8 cellular contexts compared by ENCODE assay signal in genomic region chr18:10213526-10213925, GRCh38.
A peak's percentile ranks its signal among the peaks of the same experiment; 100 is the strongest.
DNase-seq lines count a peak whose midpoint lies in the region; ATAC-seq, FAIRE-seq and TF ChIP-seq lines count a peak whose summit lies in the region.

No MANE protein-coding gene starts in this region.

- H3K9me3 Mint-ChIP-seq in activated T-helper 1 cell treated with anti-CD3 and anti-CD28 coated beads, Interleukin-12 subunit alpha, Interleukin-12 subunit beta, Interleukin-2, Interleukin-4 antibody, amounts not matched to agents 30 ng/mL and 10 ng/mL and 1 ng/mL, durations not matched to agents 14 hours and 24 hours and 36 hours = peaks cover 10% of the 10 kb centered on the region

- no peaks in the 10 kb centered on the region for H3K79me2 ChIP-seq in DOHH2 (ENCODE audit: control insufficient read depth, low read length)

- H4K20me1 ChIP-seq in DOHH2 (ENCODE audit: control insufficient read depth, insufficient read depth, low read depth, low read length) = no peaks in the 10 kb centered on the region

- H3K27ac ChIP-seq in DOHH2 (ENCODE audit: low read depth, low read length) = no peak overlapping the region
- no peak overlapping the region for H3K27ac ChIP-seq in small intestine (ENCODE audit: low read depth in 1 of 2, low read length in 1 of 2)

- peaks cover 7% of the 10 kb centered on the region for H3K27me3 Mint-ChIP-seq in activated T-helper 1 cell treated with anti-CD3 and anti-CD28 coated beads, Interleukin-12 subunit alpha, Interleukin-12 subunit beta, Interleukin-2, Interleukin-4 antibody, amounts not matched to agents 30 ng/mL and 10 ng/mL and 1 ng/mL, durations not matched to agents 14 hours and 24 hours and 36 hours (ENCODE audit: insufficient read depth)

- intact Hi-C loops in activated T-helper 1 cell treated with anti-CD3 and anti-CD28 coated beads, Interleukin-12 subunit alpha, Interleukin-12 subunit beta, Interleukin-2, Interleukin-4 antibody, amounts not matched to agents 30 ng/mL and 10 ng/mL and 1 ng/mL, durations not matched to agents 14 hours and 24 hours and 36 hours (cut with micrococcal nuclease) = loop anchor here (1.0 to 10.0 kb wide), 3 partner anchors 90 to 311 kb away; partner anchors contain the start of gene NAPG

- TF ChIP-seq CTCF in DOHH2 (IDR thresholded peaks at IDR 0.05; ENCODE audit: low read depth, low read length, poor library complexity, severe bottlenecking) = no peak

- no peak overlapping the region for H3K27ac Mint-ChIP-seq in activated T-helper 1 cell treated with anti-CD3 and anti-CD28 coated beads, Interleukin-12 subunit alpha, Interleukin-12 subunit beta, Interleukin-2, Interleukin-4 antibody, amounts not matched to agents 30 ng/mL and 10 ng/mL and 1 ng/mL, durations not matched to agents 14 hours and 24 hours and 36 hours

- H3K9me3 ChIP-seq in DOHH2 (ENCODE audit: control insufficient read depth, insufficient read depth, low read length) (no peaks in the 10 kb centered on the region), small intestine (ENCODE audit: control insufficient read depth, low read depth) (peaks cover 2% of the 10 kb centered on the region)

- H3K4me1 Mint-ChIP-seq in activated T-helper 1 cell treated with anti-CD3 and anti-CD28 coated beads, Interleukin-12 subunit alpha, Interleukin-12 subunit beta, Interleukin-2, Interleukin-4 antibody, amounts not matched to agents 30 ng/mL and 10 ng/mL and 1 ng/mL, durations not matched to agents 14 hours and 24 hours and 36 hours (ENCODE audit: low read depth) = peaks cover 13% of the 10 kb centered on the region

- peak; percentile 94 for ATAC-seq in GM21515 (IDR thresholded peaks at IDR 0.05; ENCODE audit: unreplicated experiment)

- 24 to 32% (median 31%) methylated on average over 3 of the region's 3 CpGs for WGBS in small intestine, 3 donors

- no peak overlapping the region for H3K4me3 Mint-ChIP-seq in activated T-helper 1 cell treated with anti-CD3 and anti-CD28 coated beads, Interleukin-12 subunit alpha, Interleukin-12 subunit beta, Interleukin-2, Interleukin-4 antibody, amounts not matched to agents 30 ng/mL and 10 ng/mL and 1 ng/mL, durations not matched to agents 14 hours and 24 hours and 36 hours

- DNase-seq in LoVo (ENCODE audit: low spot score) = peak; percentile 18
- peak; percentile 21 for DNase-seq in activated T-helper 1 cell treated with anti-CD3 and anti-CD28 coated beads, Interleukin-12 subunit alpha, Interleukin-12 subunit beta, Interleukin-2, Interleukin-4 antibody, amounts not matched to agents 30 ng/mL and 10 ng/mL and 1 ng/mL, durations not matched to agents 14 hours and 24 hours and 36 hours (ENCODE audit: low spot score)
- peak; percentile 8 for DNase-seq in small intestine
- DNase-seq in activated CD8-positive, alpha-beta memory T cell treated with anti-CD3 and anti-CD28 coated beads, Interleukin-2, amount 50 U/mL, for 48 hours = no peak
- DNase-seq in RKO (ENCODE audit: low spot score) = no peak
- no peak for DNase-seq in stimulated activated CD4-positive, alpha-beta T cell treated with anti-CD3 and anti-CD28 coated beads, Interleukin-2, amount 100 ng/mL, for 48 hours

- no peaks in the 10 kb centered on the region for H3K36me3 Mint-ChIP-seq in activated T-helper 1 cell treated with anti-CD3 and anti-CD28 coated beads, Interleukin-12 subunit alpha, Interleukin-12 subunit beta, Interleukin-2, Interleukin-4 antibody, amounts not matched to agents 30 ng/mL and 10 ng/mL and 1 ng/mL, durations not matched to agents 14 hours and 24 hours and 36 hours (ENCODE audit: low read depth)

- no peak for FAIRE-seq in small intestine (lab: Jason Lieb, UNC)

- H3K4me3 ChIP-seq in DOHH2 (ENCODE audit: low read length) (peak overlapping the region; percentile 20; the same call in 1 of the 2 replicates), small intestine (ENCODE audit: low read depth in 1 of 2, low read length in 2 of 2) (no peak overlapping the region)

- H3K9me2 ChIP-seq in DOHH2 (replicated peaks; ENCODE audit: control insufficient read depth, low read length) = no peaks in the 10 kb centered on the region

- H3K36me3 ChIP-seq in DOHH2 (ENCODE audit: control insufficient read depth, low read length) = no peaks in the 10 kb centered on the region
- no peaks in the 10 kb centered on the region for H3K36me3 ChIP-seq in small intestine (ENCODE audit: control insufficient read depth in 2 of 2, insufficient read depth in 2 of 2, low read length in 2 of 2)

- no peaks in the 10 kb centered on the region for H3F3A ChIP-seq in DOHH2 (ENCODE audit: control insufficient read depth, insufficient read depth)

- H3K27me3 ChIP-seq in DOHH2 (ENCODE audit: control insufficient read depth, low read length) = no peaks in the 10 kb centered on the region
- H3K27me3 ChIP-seq in small intestine (ENCODE audit: control insufficient read depth in 2 of 2, insufficient read depth in 2 of 2, low read length in 2 of 2) = no peaks in the 10 kb centered on the region

- H3K4me1 ChIP-seq in DOHH2 (ENCODE audit: control insufficient read depth, low read length) (peaks cover 11% of the 10 kb centered on the region), small intestine (ENCODE audit: control insufficient read depth in 2 of 2, insufficient read depth in 1 of 2, low read depth in 1 of 2, low read length in 1 of 2) (no peaks in the 10 kb centered on the region)

- H3K4me2 ChIP-seq in DOHH2 (ENCODE audit: low read length) = peak overlapping the region; percentile 45

Comparison
In these comparisons a context has a peak if more than half of its experiments do, and no peak if none do; other contexts are left out.
1. DNase-seq: peak in LoVo (single experiment), activated T-helper 1 cell treated with anti-CD3 and anti-CD28 coated beads, Interleukin-12 subunit alpha, Interleukin-12 subunit beta, Interleukin-2, Interleukin-4 antibody, amounts not matched to agents 30 ng/mL and 10 ng/mL and 1 ng/mL, durations not matched to agents 14 hours and 24 hours and 36 hours (single experiment) and small intestine (single experiment); none in activated CD8-positive, alpha-beta memory T cell treated with anti-CD3 and anti-CD28 coated beads, Interleukin-2, amount 50 U/mL, for 48 hours (single experiment), RKO (single experiment) and stimulated activated CD4-positive, alpha-beta T cell treated with anti-CD3 and anti-CD28 coated beads, Interleukin-2, amount 100 ng/mL, for 48 hours (0 of 2).